16 cellular contexts compared by ENCODE assay signal in genomic region chr16:50626868-50627267, GRCh38. TPM values are rescaled to one million over a fixed set of nuclear protein-coding genes. Genes with fewer than 3 reads are reported as not detected.
DNase-seq lines count a peak whose midpoint lies in the region; ATAC-seq, FAIRE-seq and TF ChIP-seq lines count a peak whose summit lies in the region.
"Had no signal": no experiment of that assay in that cellular context is flagged by ENCODE, and none has a peak within 500 bp of the region (broad histone marks: within the 10 kb centered on the region; RNA-seq: fewer than 3 reads in every experiment).

No MANE protein-coding gene starts in this region.

- H3K4me1 ChIP-seq in GM12878 (ENCODE audit: control insufficient read depth, insufficient read depth, low read length) (peaks cover 4% of the 10 kb centered on the region), skeletal muscle tissue (ENCODE audit: control insufficient read depth in 3 of 3, insufficient read depth in 3 of 3, low read length in 3 of 3) (peaks cover 10 to 13% (median 13%) of the 10 kb centered on the region in 3 donors)
- H3K4me1 ChIP-seq: A549 had no signal

- SMC1A ChIA-PET in GM12878 (lab: Charles Lee; ENCODE audit: uncharacterized antibody, unreplicated experiment), result interaction anchor here (0.7 to 2.1 kb wide), 3 partner anchors 9 to 601 kb away, joined by 3 to 4 read pairs (median 4); no protein-coding TSS in a partner anchor

- CTCF ChIA-PET in GM12878 (lab: Yijun Ruan, JAX), result interaction anchor here (1.1 to 2.8 kb wide), 4 partner anchors 20 to 180 kb away, joined by 3 to 9 read pairs (median 6); no protein-coding TSS in a partner anchor

- no peaks in the 10 kb centered on the region for H3K27me3 Mint-ChIP-seq in activated CD4-positive, alpha-beta T cell treated with anti-CD3 and anti-CD28 coated beads, Interleukin-2, amount 10 ng/mL, durations not matched to agents 24 days and 14 days

- peaks cover 20% of the 10 kb centered on the region for H3K4me1 Mint-ChIP-seq in activated CD4-positive, alpha-beta T cell treated with anti-CD3 and anti-CD28 coated beads, Interleukin-2, amount 10 ng/mL, durations not matched to agents 24 days and 14 days

- no peaks in the 10 kb centered on the region for H3K79me2 ChIP-seq in GM12878 (ENCODE audit: control insufficient read depth, insufficient read depth, low read length)
- H3K79me2 ChIP-seq: hepatocyte had no signal

- no TSS peak for BruUV-seq in GM12878 (replicated peaks; lab: Mats Ljungman, UMichigan)

- H3K27ac ChIP-seq in GM12878 (ENCODE audit: control insufficient read depth, insufficient read depth) (no peak overlapping the region), skeletal muscle tissue (ENCODE audit: low read depth, low read length) (peak overlapping the region; percentile 32)
- H3K27ac ChIP-seq: A549, hepatocyte, thyroid gland had no signal

- no peak; the same call in 2 of the 3 replicates for ATAC-seq in GM12878
- ATAC-seq in Right ventricle myocardium superior (ENCODE audit: poor library complexity), result no peak

- intact Hi-C loops in activated CD4-positive, alpha-beta T cell treated with anti-CD3 and anti-CD28 coated beads, Interleukin-2, amount 10 ng/mL, durations not matched to agents 24 days and 14 days (cut with micrococcal nuclease), result no loop called here
- intact Hi-C loops in GM12878 (cut with micrococcal nuclease; ENCODE audit: unreplicated experiment), result no loop called here
- intact Hi-C loops in Right ventricle myocardium superior (cut with DNase I), result loop anchor here (5.0 kb wide), 1 partner anchor 35 kb away; no protein-coding TSS in a partner anchor

- H3K36me3 ChIP-seq in GM12878 (ENCODE audit: control insufficient read depth in 2 of 2, insufficient read depth in 2 of 2, low read length in 1 of 2) (no peaks in the 10 kb centered on the region), skeletal muscle tissue (ENCODE audit: control insufficient read depth in 3 of 3, insufficient read depth in 3 of 3, low read length in 3 of 3) (no peaks in the 10 kb centered on the region)
- H3K36me3 ChIP-seq: thyroid gland had no signal

- in situ Hi-C loops in GM12878 (cut with MboI), result no loop called here

- H3K27me3 ChIP-seq in GM12878 (replicated peaks in 1 of 2; ENCODE audit: control insufficient read depth in 2 of 2, insufficient read depth in 2 of 2, low read length in 1 of 2), result no peaks in the 10 kb centered on the region
- H3K27me3 ChIP-seq in skeletal muscle tissue (ENCODE audit: control insufficient read depth in 3 of 3, insufficient read depth in 3 of 3, low read length in 3 of 3), result no peaks in the 10 kb centered on the region
- H3K27me3 ChIP-seq: hepatocyte, thyroid gland had no signal

- H3K9me3 ChIP-seq in GM12878 (replicated peaks; ENCODE audit: control insufficient read depth, insufficient read depth, low read length) (no peaks in the 10 kb centered on the region), skeletal muscle tissue (ENCODE audit: control insufficient read depth in 3 of 3, low read length in 3 of 3) (no peaks in the 10 kb centered on the region)
- H3K9me3 ChIP-seq: A549, thyroid gland had no signal

- TF ChIP-seq RAD21 in GM12878 (IDR thresholded peaks at IDR 0.05; ENCODE audit: insufficient read depth, low read depth, low read length), result no peak

- FAIRE-seq in GM12878 (lab: Jason Lieb, UNC), result no peak
- FAIRE-seq: A549, bronchial epithelial cell had no signal

- no peak for TF ChIP-seq EP300 in GM12878 (IDR thresholded peaks at IDR 0.05; ENCODE audit: borderline replicate concordance in 1 of 2, control insufficient read depth in 1 of 2, low read depth in 2 of 2, low read length in 2 of 2)

- H3K9me3 Mint-ChIP-seq in activated CD4-positive, alpha-beta T cell treated with anti-CD3 and anti-CD28 coated beads, Interleukin-2, amount 10 ng/mL, durations not matched to agents 24 days and 14 days, result no peaks in the 10 kb centered on the region
- H3K9me3 Mint-ChIP-seq: activated T-helper 2 cell treated with anti-CD3 and anti-CD28 coated beads, Interferon-gamma antibody, Interleukin-2, Interleukin-4, amounts not matched to agents 10 μg/mL and 5 μg/mL and 100 μg/mL, durations not matched to agents 14 hours and 24 hours and 36 hours had no signal

- TF ChIP-seq CTCF in NB4 (IDR thresholded peaks at IDR 0.05; ENCODE audit: low read depth, low read length), result no peak
- no peak for TF ChIP-seq CTCF in GM12878 (IDR thresholded peaks at IDR 0.05 in 2 of 3, conservative IDR thresholded peaks at IDR 0.05 in 1 of 3; ENCODE audit: control insufficient read depth in 2 of 3, extremely low read depth in 1 of 3, insufficient read depth in 1 of 3, low read depth in 3 of 3, low read length in 3 of 3)

- no peak for TF ChIP-seq POLR2A in NB4 (IDR thresholded peaks at IDR 0.05; ENCODE audit: extremely low read depth, insufficient read length)
- TF ChIP-seq POLR2A in GM12878 (IDR thresholded peaks at IDR 0.05; ENCODE audit: low read depth, low read length), result no peak

- no peak overlapping the region for H3K4me2 ChIP-seq in GM12878 (ENCODE audit: control insufficient read depth, insufficient read depth)
- H3K4me2 ChIP-seq: A549, hepatocyte had no signal

- 10% methylated on average over 4 of the region's 4 CpGs for WGBS in GM12878 (ENCODE audit: insufficient coverage, insufficient replicate concordance, low lambda C conversion rate, missing lambda C conversion rate)

- peak overlapping the region; percentile 66 for H3K4me3 Mint-ChIP-seq in activated CD4-positive, alpha-beta T cell treated with anti-CD3 and anti-CD28 coated beads, Interleukin-2, amount 10 ng/mL, durations not matched to agents 24 days and 14 days

- peak overlapping the region; percentile 64 for H3K27ac Mint-ChIP-seq in activated CD4-positive, alpha-beta T cell treated with anti-CD3 and anti-CD28 coated beads, Interleukin-2, amount 10 ng/mL, durations not matched to agents 24 days and 14 days

- RAD21 ChIA-PET in GM12878 (lab: Charles Lee; ENCODE audit: unreplicated experiment), result interaction anchor here (1.0 to 1.2 kb wide), 4 partner anchors 38 to 602 kb away, joined by 3 read pairs; partner anchors contain the start of gene CNEP1R1

- H4K20me1 ChIP-seq in GM12878 (ENCODE audit: control insufficient read depth, insufficient read depth), result no peaks in the 10 kb centered on the region

- POLR2A ChIA-PET in GM12878 (lab: Charles Lee), result no interaction called here

- peak; percentile 64 for DNase-seq in activated CD4-positive, alpha-beta T cell treated with anti-CD3 and anti-CD28 coated beads, Interleukin-2, amount 10 ng/mL, durations not matched to agents 24 days and 14 days
- no peak for DNase-seq in activated CD4-positive, alpha-beta T cell treated with anti-CD3 and anti-CD28 coated beads for 48 hours
- DNase-seq in NB4 (ENCODE audit: low read depth), result peak; percentile 69
- DNase-seq in GM12878 (ENCODE audit: low read depth, low spot score), result no peak
- DNase-seq in UCSD-AML1 (lab: John Stamatoyannopoulos, UW; ENCODE audit: unreplicated experiment), result no peak
- no peak for DNase-seq in Right ventricle myocardium superior
- DNase-seq in EL, result no peak
- DNase-seq: NCI-H2081 had no signal

- H3K4me3 ChIP-seq in NB4 (ENCODE audit: low read depth, low read length) (no peak overlapping the region), GM12878 (no peak overlapping the region), skeletal muscle tissue (ENCODE audit: low read length in 3 of 3) (peak overlapping the region in 1 of 3 donors; percentile 1)
- H3K4me3 ChIP-seq: A549, hepatocyte, thyroid gland had no signal

- H3K9ac ChIP-seq in GM12878 (ENCODE audit: control insufficient read depth, insufficient read depth, low read length), result no peak overlapping the region
- H3K9ac ChIP-seq in skeletal muscle tissue (ENCODE audit: low read depth in 1 of 3, low read length in 3 of 3), result peak overlapping the region in 1 of 3 donors; percentile 10

- peak overlapping the region; percentile 55 for H2AFZ ChIP-seq in GM12878 (ENCODE audit: control insufficient read depth, low read depth, low read length)
- H2AFZ ChIP-seq: hepatocyte had no signal

- no peaks in the 10 kb centered on the region for H3K36me3 Mint-ChIP-seq in activated CD4-positive, alpha-beta T cell treated with anti-CD3 and anti-CD28 coated beads, Interleukin-2, amount 10 ng/mL, durations not matched to agents 24 days and 14 days (ENCODE audit: low read depth)

TF ChIP-seq in GM12878, 131 proteins besides CTCF, POLR2A, EP300 and RAD21:
- TF ChIP-seq RUNX3 (IDR thresholded peaks at IDR 0.05; ENCODE audit: low read length), result peak; percentile 15; the same call in 1 of the 2 replicates
- no peak for TF ChIP-seq HDGF (IDR thresholded peaks at IDR 0.05)
- no peak for TF ChIP-seq BCL11A (IDR thresholded peaks at IDR 0.05; ENCODE audit: low read depth, low read length)
- TF ChIP-seq CHD2 (IDR thresholded peaks at IDR 0.05; ENCODE audit: borderline replicate concordance, low read depth, low read length), result no peak
- TF ChIP-seq SP1 (IDR thresholded peaks at IDR 0.05; ENCODE audit: low read depth, low read length), result no peak

RNA-seq across cellular contexts. Expression of gene SNX20, which starts 54.2 kb away (rescaled TPM):
- total RNA-seq in activated CD4-positive, alpha-beta T cell treated with anti-CD3 and anti-CD28 coated beads, Interleukin-2, amount 10 ng/mL, durations not matched to agents 24 days and 14 days, result 33.3 and 34.9 TPM in 2 replicates
- total RNA-seq in GM12878 (2013; cell fraction: nucleolus; rRNA removed), result 27.1 and 29.2 TPM in 2 replicates
- total RNA-seq in GM12878 (2014; rRNA removed) (21.9 and 22.3 TPM in 2 replicates), GM12878 (2014; rRNA removed; fragmentation: Illumina TruSeq; extraction: Trizol) (20.2 and 21.9 TPM in 2 replicates), GM12878 (2021) (21.4 and 24.1 TPM in 2 replicates), skeletal muscle tissue (1.0 TPM), Right ventricle myocardium superior (0.62 TPM)
- 8.8 TPM for polyA plus RNA-seq in GM12878 (2011; ENCODE audit: low read depth)
- polyA plus RNA-seq in GM12878 (2011; rRNA removed) (24.3 and 30.8 TPM in 2 replicates), GM12878 (2014; fragmentation: Illumina TruSeq; extraction: Trizol) (21.4 and 25.0 TPM in 2 replicates), GM12878 (2014; fragmentation: Nextera tagmentation; extraction: Ambion mirVana) (1 to 10 TPM; 4.6 to 6.9 TPM), GM12878 (2014; rRNA removed) (23.6 and 26.3 TPM in 2 replicates), GM12878 (2016; fragmentation: Nextera tagmentation; extraction: Ambion mirVana) (10 to 100 TPM; 18.1 to 22.2 TPM)
- 28.4 and 32.0 TPM in 2 replicates for polyA plus RNA-seq in GM12878 (2011; cell fraction: cytosol; rRNA removed)
- 25.9 and 28.6 TPM in 2 replicates for polyA plus RNA-seq in GM12878 (2011; cell fraction: nucleus; rRNA removed)
- 12.8 and 16.6 TPM in 2 replicates for polyA plus RNA-seq in GM12878 (2012)
- 17.4 and 23.7 TPM in 2 replicates for polyA minus RNA-seq in GM12878 (2011; rRNA and poly(A)+ RNA removed)
- 11.6 and 14.7 TPM in 2 replicates for polyA minus RNA-seq in GM12878 (2011; cell fraction: cytosol; rRNA and poly(A)+ RNA removed)
- 9.4 and 13.3 TPM in 2 replicates for polyA minus RNA-seq in GM12878 (2011; cell fraction: nucleus; rRNA and poly(A)+ RNA removed)
- total RNA-seq: bronchial epithelial cell, hepatocyte, pulmonary artery endothelial cell, RPMI7951 had no signal
- polyA plus RNA-seq: A549, hepatocyte had no signal

Comparison
In these comparisons a context has a peak if more than half of its experiments do, and no peak if none do; other contexts are left out.
1. DNase-seq: peak in activated CD4-positive, alpha-beta T cell treated with anti-CD3 and anti-CD28 coated beads, Interleukin-2, amount 10 ng/mL, durations not matched to agents 24 days and 14 days (single experiment) and NB4 (single experiment); none in activated CD4-positive, alpha-beta T cell treated with anti-CD3 and anti-CD28 coated beads for 48 hours (single experiment), GM12878 (single experiment), UCSD-AML1 (single experiment), Right ventricle myocardium superior (single experiment) and EL (single experiment).
2. RNA of gene SNX20, which starts 54.2 kb away (total RNA-seq): 33.3 to 34.9 TPM in activated CD4-positive, alpha-beta T cell treated with anti-CD3 and anti-CD28 coated beads, Interleukin-2, amount 10 ng/mL, durations not matched to agents 24 days and 14 days and 20.2 to 29.2 TPM in GM12878; 1.0 TPM in skeletal muscle tissue (single experiment) and 0.62 TPM in Right ventricle myocardium superior (single experiment); every median in the first group is over 10 times any median in the second.